In genomic region chr11:68531129-68531693, GRCh38 we compare ENCODE assay signal across 20 cellular contexts.
DNase-seq lines count a peak whose midpoint lies in the region; ATAC-seq and TF ChIP-seq lines count a peak whose summit lies in the region.
"Had no signal": no experiment of that assay in that cellular context is flagged by ENCODE, and none has a peak within 500 bp of the region (broad histone marks: within the 10 kb centered on the region; RNA-seq: fewer than 3 reads in every experiment).

No MANE protein-coding gene starts in this region.

- H3K4me3 ChIP-seq in GM23338 (no peak overlapping the region), WERI-Rb-1 (ENCODE audit: low read depth, low read length) (no peak overlapping the region)
- no peak overlapping the region for H3K4me3 ChIP-seq in naive thymus-derived CD4-positive, alpha-beta T cell (ENCODE audit: low read length)
- H3K4me3 ChIP-seq: BLaER1, K562, MG63, SJCRH30 had no signal

- H3K27me3 ChIP-seq in GM23338 (ENCODE audit: insufficient read depth): no peaks in the 10 kb centered on the region
- H3K27me3 ChIP-seq in naive thymus-derived CD4-positive, alpha-beta T cell (ENCODE audit: control insufficient read depth in 2 of 2, insufficient read depth in 2 of 2, low read length in 2 of 2): no peaks in the 10 kb centered on the region
- no peaks in the 10 kb centered on the region for H3K27me3 ChIP-seq in WERI-Rb-1 (ENCODE audit: insufficient read depth, low read depth, severe bottlenecking)
- H3K27me3 ChIP-seq: BLaER1, MG63, SJCRH30 had no signal

- peaks cover 59% of the 10 kb centered on the region for H4K20me1 ChIP-seq in GM23338 (replicated peaks; ENCODE audit: insufficient read depth)

- H3K27ac Mint-ChIP-seq in natural killer cell (peak overlapping the region; percentile 72 to 79), GM23338 (peak overlapping the region; percentile 76)
- peak overlapping the region in 1 of 2 donors; percentile 7 for H3K27ac Mint-ChIP-seq in natural killer cell treated with Interleukin-12 subunit alpha and Interleukin-12 subunit beta and Interleukin-15 and Interleukin-18, amount 100 ng/mL, for 72 hours
- peak overlapping the region in 7 of 9 donors; percentile 6 to 73 (median 60) for H3K27ac Mint-ChIP-seq in naive thymus-derived CD4-positive, alpha-beta T cell

- DNase-seq in natural killer cell (no peak), GM23338 (ENCODE audit: low spot score) (no peak), WERI-Rb-1 (no peak), epidermal melanocyte (ENCODE audit: insufficient read length, low spot score) (no peak)
- no peak for DNase-seq in natural killer cell treated with Interleukin-12 subunit alpha and Interleukin-12 subunit beta and Interleukin-15 and Interleukin-18, amount 100 ng/mL, for 72 hours (ENCODE audit: low spot score)
- no peak for DNase-seq in naive thymus-derived CD4-positive, alpha-beta T cell
- DNase-seq: ACHN, DMS53, GDM1, MG63, NCI-H1417, NCI-H1694 treated with DMSO at 0.1 percent for 48 hours, NCI-H2081 treated with DMSO at 0.1 percent for 48 hours, NCI-H446 treated with DMSO at 0.1 percent for 48 hours, NCI-H526 treated with DMSO at 0.1 percent for 48 hours, OCI-M1, SJCRH30 had no signal

- no peaks in the 10 kb centered on the region for H3K9me3 ChIP-seq in naive thymus-derived CD4-positive, alpha-beta T cell (ENCODE audit: control insufficient read depth in 2 of 3, low read length in 3 of 3)
- no peaks in the 10 kb centered on the region for H3K9me3 ChIP-seq in WERI-Rb-1 (ENCODE audit: severe bottlenecking)
- H3K9me3 ChIP-seq: BLaER1, MG63, SJCRH30 had no signal

- peaks cover 32% of the 10 kb centered on the region for H3K4me1 ChIP-seq in GM23338 (ENCODE audit: insufficient read depth)
- peaks cover 23 to 28% of the 10 kb centered on the region in 2 donors for H3K4me1 ChIP-seq in naive thymus-derived CD4-positive, alpha-beta T cell (ENCODE audit: control insufficient read depth in 2 of 2, insufficient read depth in 2 of 2, low read length in 2 of 2)
- H3K4me1 ChIP-seq: SJCRH30 had no signal

- no peak overlapping the region for H3K4me2 ChIP-seq in GM23338
- H3K4me2 ChIP-seq: BLaER1 had no signal

- no peaks in the 10 kb centered on the region for H3K36me3 Mint-ChIP-seq in natural killer cell
- peaks cover 16% of the 10 kb centered on the region for H3K36me3 Mint-ChIP-seq in natural killer cell treated with Interleukin-12 subunit alpha and Interleukin-12 subunit beta and Interleukin-15 and Interleukin-18, amount 100 ng/mL, for 72 hours
- peaks cover 21% of the 10 kb centered on the region for H3K36me3 Mint-ChIP-seq in GM23338 (ENCODE audit: low read depth)
- H3K36me3 Mint-ChIP-seq in naive thymus-derived CD4-positive, alpha-beta T cell: peaks cover 10 to 43% (median 16%) of the 10 kb centered on the region in 5 donors

- CTCF ChIA-PET in naive thymus-derived CD4-positive, alpha-beta T cell (lab: Charles Lee): interaction anchor here (1.5 kb wide), 1 partner anchor 72 kb away, joined by 3 read pairs; no protein-coding TSS in a partner anchor

- no peaks in the 10 kb centered on the region for H3F3A ChIP-seq in GM23338 (replicated peaks; ENCODE audit: low read depth)

- H3K27ac ChIP-seq in GM23338 (ENCODE audit: low read depth) (no peak overlapping the region; the same call in 1 of the 2 replicates), WERI-Rb-1 (no peak overlapping the region)
- no peak overlapping the region for H3K27ac ChIP-seq in naive thymus-derived CD4-positive, alpha-beta T cell (ENCODE audit: low read depth, low read length)
- H3K27ac ChIP-seq: BLaER1, SJCRH30 had no signal

- TF ChIP-seq CTCF in natural killer cell (IDR thresholded peaks at IDR 0.05) (no peak), GM23338 (conservative IDR thresholded peaks at IDR 0.05; ENCODE audit: low read depth in 2 of 2) (no peak), WERI-Rb-1 (IDR thresholded peaks at IDR 0.05; ENCODE audit: low read depth, low read length) (no peak)

- no peak for ATAC-seq in natural killer cell
- ATAC-seq in natural killer cell treated with Interleukin-12 subunit alpha and Interleukin-12 subunit beta and Interleukin-15 and Interleukin-18, amount 100 ng/mL, for 72 hours: no peak
- ATAC-seq in GM23338: no peak
- ATAC-seq in naive thymus-derived CD4-positive, alpha-beta T cell: no peak
- no peak for ATAC-seq in HG03045 (IDR thresholded peaks at IDR 0.05; ENCODE audit: unreplicated experiment)
- ATAC-seq: K562 had no signal

- POLR2A ChIA-PET in naive thymus-derived CD4-positive, alpha-beta T cell (lab: Charles Lee): interaction anchor here (1.6 kb wide), 1 partner anchor 19 kb away, joined by 5 read pairs; no protein-coding TSS in a partner anchor

- no peak overlapping the region for H2AFZ ChIP-seq in GM23338

- H3K4me3 Mint-ChIP-seq in natural killer cell: no peak overlapping the region
- H3K4me3 Mint-ChIP-seq in natural killer cell treated with Interleukin-12 subunit alpha and Interleukin-12 subunit beta and Interleukin-15 and Interleukin-18, amount 100 ng/mL, for 72 hours: no peak overlapping the region
- no peak overlapping the region for H3K4me3 Mint-ChIP-seq in GM23338
- H3K4me3 Mint-ChIP-seq in naive thymus-derived CD4-positive, alpha-beta T cell: peak overlapping the region in 1 of 10 donors; percentile 41

- H3K9me2 ChIP-seq in GM23338 (ENCODE audit: insufficient read depth): no peaks in the 10 kb centered on the region

- H3K9me3 Mint-ChIP-seq in natural killer cell (no peaks in the 10 kb centered on the region), GM23338 (no peaks in the 10 kb centered on the region)
- H3K9me3 Mint-ChIP-seq in natural killer cell treated with Interleukin-12 subunit alpha and Interleukin-12 subunit beta and Interleukin-15 and Interleukin-18, amount 100 ng/mL, for 72 hours: no peaks in the 10 kb centered on the region
- H3K9me3 Mint-ChIP-seq in naive thymus-derived CD4-positive, alpha-beta T cell: no peaks in the 10 kb centered on the region

- H3K79me2 ChIP-seq in GM23338 (replicated peaks; ENCODE audit: insufficient read depth): peaks cover 100% of the 10 kb centered on the region

- no peaks in the 10 kb centered on the region for H3K27me3 Mint-ChIP-seq in natural killer cell (ENCODE audit: low read depth in 2 of 2)
- no peaks in the 10 kb centered on the region for H3K27me3 Mint-ChIP-seq in natural killer cell treated with Interleukin-12 subunit alpha and Interleukin-12 subunit beta and Interleukin-15 and Interleukin-18, amount 100 ng/mL, for 72 hours
- no peaks in the 10 kb centered on the region for H3K27me3 Mint-ChIP-seq in GM23338 (ENCODE audit: insufficient read depth, low read depth, poor library complexity)
- no peaks in the 10 kb centered on the region for H3K27me3 Mint-ChIP-seq in naive thymus-derived CD4-positive, alpha-beta T cell

- H3K36me3 ChIP-seq in GM23338 (ENCODE audit: insufficient read depth) (peaks cover 7% of the 10 kb centered on the region), WERI-Rb-1 (peaks cover 49% of the 10 kb centered on the region)
- peaks cover 0 to 32% (median 5%) of the 10 kb centered on the region in 3 experiments for H3K36me3 ChIP-seq in naive thymus-derived CD4-positive, alpha-beta T cell (ENCODE audit: control insufficient read depth in 2 of 3, insufficient read depth in 3 of 3, low read length in 3 of 3)

- intact Hi-C loops in natural killer cell (cut with micrococcal nuclease): no loop called here
- intact Hi-C loops in naive thymus-derived CD4-positive, alpha-beta T cell (cut with micrococcal nuclease): no loop called here

- H3K4me1 Mint-ChIP-seq in natural killer cell: peaks cover 78 to 79% of the 10 kb centered on the region in 2 donors
- peaks cover 61 to 63% of the 10 kb centered on the region in 2 donors for H3K4me1 Mint-ChIP-seq in natural killer cell treated with Interleukin-12 subunit alpha and Interleukin-12 subunit beta and Interleukin-15 and Interleukin-18, amount 100 ng/mL, for 72 hours (ENCODE audit: low read depth in 2 of 2)
- peaks cover 58% of the 10 kb centered on the region for H3K4me1 Mint-ChIP-seq in GM23338
- peaks cover 54 to 99% (median 89%) of the 10 kb centered on the region in 7 donors for H3K4me1 Mint-ChIP-seq in naive thymus-derived CD4-positive, alpha-beta T cell
